ENCODE assay signal across 19 cellular contexts in genomic region chr19:34393629-34394028, GRCh38. TPM values are rescaled to one million over a fixed set of nuclear protein-coding genes. Genes with fewer than 3 reads are reported as not detected.
DNase-seq lines count a peak whose midpoint lies in the region; TF ChIP-seq lines count a peak whose summit lies in the region.
"Had no signal": no experiment of that assay in that cellular context is flagged by ENCODE, and none has a peak within 500 bp of the region (broad histone marks: within the 10 kb centered on the region; RNA-seq: fewer than 3 reads in every experiment).

No MANE protein-coding gene starts in this region.

- intact Hi-C loops in dorsolateral prefrontal cortex (cut with DNase I) = no loop called here

- H3K4me3 ChIP-seq in dorsolateral prefrontal cortex (no peak overlapping the region), skeletal muscle cell (ENCODE audit: low read depth, low read length) (no peak overlapping the region)
- H3K4me3 ChIP-seq: GM12878, GM23338 had no signal

- peak overlapping the region in 20 of 59 donors; percentile 9 to 72 (median 46) for H3K27ac ChIP-seq in dorsolateral prefrontal cortex

- TF ChIP-seq CTCF in dorsolateral prefrontal cortex (IDR thresholded peaks at IDR 0.05 in 54 of 56, conservative IDR thresholded peaks at IDR 0.05 in 2 of 56; ENCODE audit: low read depth in 1 of 56, partially characterized antibody in 56 of 56) = no peak

- no peaks in the 10 kb centered on the region for H3K27me3 ChIP-seq in dorsolateral prefrontal cortex

- POLR2A ChIA-PET in HEK293T (lab: Yijun Ruan, JAX) = no interaction called here

- CTCF ChIA-PET in HEK293T (lab: Yijun Ruan, JAX) = no interaction called here

- DNase-seq in D341Med (ENCODE audit: low spot score) (peak; percentile 19), HEK293T (ENCODE audit: extremely low spot score) (peak; percentile 3), dorsolateral prefrontal cortex (peak in 6 of 10 donors; percentile 40 to 76 (median 50)), skeletal muscle cell (ENCODE audit: low read depth) (peak; percentile 49), dermis blood vessel endothelial cell (no peak), HPDE6-E6E7 (ENCODE audit: extremely low spot score) (no peak)
- DNase-seq in stimulated activated naive CD4-positive, alpha-beta T cell (lab: John Stamatoyannopoulos, UW) = no peak
- no peak for DNase-seq in activated CD4-positive, alpha-beta T cell treated with anti-CD3 and anti-CD28 coated beads for 4 hours
- DNase-seq: ACHN, Caco-2, GF-D8, HCEC 1CT, KBM-7, NCI-H446 treated with DMSO at 0.1 percent for 48 hours, NCI-H774, PC-3, RPMI8226 had no signal

TF ChIP-seq in HEK293T, 16 proteins besides CTCF, POLR2A, EP300 and RAD21:
- TF ChIP-seq BHLHE40 (IDR thresholded peaks at IDR 0.05; ENCODE audit: borderline replicate concordance) (no peak), TARDBP (IDR thresholded peaks at IDR 0.05) (no peak)

RNA-seq across cellular contexts. Expression of gene PDCD2L, which starts 10.6 kb away (rescaled TPM):
- total RNA-seq in dorsolateral prefrontal cortex (10 to 100 TPM in 94 of 120 experiments, 1 to 10 TPM in 26; 5.0 to 24.8 (median 12.6) TPM), dermis blood vessel endothelial cell (15.9 and 20.4 TPM in 2 replicates)

RNA-seq across cellular contexts. Expression of gene GPI, which starts 28.6 kb away (rescaled TPM):
- total RNA-seq in dorsolateral prefrontal cortex = 100 to 1,000 TPM; 264 to 683 (median 537) TPM
- total RNA-seq in dermis blood vessel endothelial cell = 128 and 344 TPM in 2 replicates

RNA-seq across cellular contexts. Expression of gene UBA2, which starts 34.6 kb away (rescaled TPM):
- 10 to 100 TPM; 52.0 to 96.4 (median 72.7) TPM for total RNA-seq in dorsolateral prefrontal cortex
- total RNA-seq in dermis blood vessel endothelial cell = 136 and 218 TPM in 2 replicates

Comparison
In these comparisons a context has a peak if more than half of its experiments do, and no peak if none do; other contexts are left out.
1. DNase-seq: peak in D341Med (single experiment), HEK293T (single experiment), dorsolateral prefrontal cortex (6 of 10) and skeletal muscle cell (single experiment); none in dermis blood vessel endothelial cell (single experiment), stimulated activated naive CD4-positive, alpha-beta T cell (0 of 6), activated CD4-positive, alpha-beta T cell treated with anti-CD3 and anti-CD28 coated beads for 4 hours (0 of 2) and HPDE6-E6E7 (single experiment).